18 cellular contexts compared by ENCODE assay signal in genomic region chr1:10614377-10615225, GRCh38.
A peak's percentile ranks its signal among the peaks of the same experiment; 100 is the strongest.
DNase-seq lines count a peak whose midpoint lies in the region; ATAC-seq, FAIRE-seq and TF ChIP-seq lines count a peak whose summit lies in the region.
"Had no signal": no experiment of that assay in that cellular context is flagged by ENCODE, and none has a peak within 500 bp of the region (broad histone marks: within the 10 kb centered on the region; RNA-seq: fewer than 3 reads in every experiment).

No MANE protein-coding gene starts in this region.

- ATAC-seq in stimulated activated naive CD8-positive, alpha-beta T cell treated with anti-CD3 and anti-CD28 coated beads, Interleukin-15, amount 100 ng/mL, for 72 hours: no peak
- ATAC-seq in stimulated activated naive CD8-positive, alpha-beta T cell treated with anti-CD3 and anti-CD28 coated beads, Interleukin-15, Interleukin-2, amounts not matched to agents 100 U/mL and 50 U/mL, for 24 hours: no peak
- ATAC-seq: K562 had no signal

- H3K4me3 ChIP-seq in coronary artery: no peak overlapping the region
- H3K4me3 ChIP-seq: K562 had no signal

- no peaks in the 10 kb centered on the region for H3K4me1 Mint-ChIP-seq in stimulated activated naive CD8-positive, alpha-beta T cell treated with anti-CD3 and anti-CD28 coated beads, Interleukin-15, amount 100 ng/mL, for 72 hours

- no peak for DNase-seq in stimulated activated naive CD8-positive, alpha-beta T cell treated with anti-CD3 and anti-CD28 coated beads, Interleukin-15, amount 100 ng/mL, for 72 hours
- DNase-seq in stimulated activated naive CD8-positive, alpha-beta T cell treated with anti-CD3 and anti-CD28 coated beads, Interleukin-15, Interleukin-2, amounts not matched to agents 100 U/mL and 50 U/mL, for 24 hours: no peak
- DNase-seq in coronary artery (ENCODE audit: low spot score): peak; percentile 56
- peak; percentile 75 for DNase-seq in mesenteric fat pad (ENCODE audit: low spot score)
- DNase-seq in NCI-H2029 (lab: John Stamatoyannopoulos, UW): no peak
- DNase-seq in HTR-8/SVneo (ENCODE audit: insufficient read length, low spot score): no peak
- no peak for DNase-seq in NCI-H226
- no peak for DNase-seq in activated effector memory CD4-positive, alpha-beta T cell treated with anti-CD3 and anti-CD28 coated beads, Interleukin-2, amount 50 U/mL, for 16 hours
- DNase-seq: 8988T, Caco-2, NCI-H1105 treated with DMSO at 0.1 percent for 48 hours, NCI-H1694, NCI-H510A, NCI-H748 treated with DMSO at 0.1 percent for 48 hours, SHP77 treated with DMSO at 0.1 percent for 48 hours had no signal

- TF ChIP-seq CTCF in coronary artery (IDR thresholded peaks at IDR 0.05): no peak

- H3K27ac Mint-ChIP-seq in stimulated activated naive CD8-positive, alpha-beta T cell treated with anti-CD3 and anti-CD28 coated beads, Interleukin-15, amount 100 ng/mL, for 72 hours: peak overlapping the region; percentile 72
- H3K27ac Mint-ChIP-seq: B cell had no signal

- FAIRE-seq in HTR-8/SVneo (lab: Jason Lieb, UNC): no peak
- FAIRE-seq: G401.6, K562 had no signal

- H3K9me3 Mint-ChIP-seq in stimulated activated naive CD8-positive, alpha-beta T cell treated with anti-CD3 and anti-CD28 coated beads, Interleukin-15, amount 100 ng/mL, for 72 hours: no peaks in the 10 kb centered on the region

- no peaks in the 10 kb centered on the region for H3K27me3 Mint-ChIP-seq in stimulated activated naive CD8-positive, alpha-beta T cell treated with anti-CD3 and anti-CD28 coated beads, Interleukin-15, amount 100 ng/mL, for 72 hours
- H3K27me3 Mint-ChIP-seq: B cell had no signal

- H3K4me3 Mint-ChIP-seq in stimulated activated naive CD8-positive, alpha-beta T cell treated with anti-CD3 and anti-CD28 coated beads, Interleukin-15, amount 100 ng/mL, for 72 hours: no peak overlapping the region
- H3K4me3 Mint-ChIP-seq: B cell had no signal

- no peak overlapping the region for H3K27ac ChIP-seq in coronary artery

Comparison
In these comparisons a context has a peak if more than half of its experiments do, and no peak if none do; other contexts are left out.
1. DNase-seq: peak in coronary artery (single experiment) and mesenteric fat pad (single experiment); none in stimulated activated naive CD8-positive, alpha-beta T cell treated with anti-CD3 and anti-CD28 coated beads, Interleukin-15, amount 100 ng/mL, for 72 hours (0 of 2), stimulated activated naive CD8-positive, alpha-beta T cell treated with anti-CD3 and anti-CD28 coated beads, Interleukin-15, Interleukin-2, amounts not matched to agents 100 U/mL and 50 U/mL, for 24 hours (single experiment), NCI-H2029 (single experiment), HTR-8/SVneo (single experiment), NCI-H226 (single experiment) and activated effector memory CD4-positive, alpha-beta T cell treated with anti-CD3 and anti-CD28 coated beads, Interleukin-2, amount 50 U/mL, for 16 hours (single experiment).